In genomic region chr2:37582371-37582770, GRCh38 we compare ENCODE assay signal across 15 cellular contexts.
DNase-seq lines count a peak whose midpoint lies in the region; ATAC-seq and TF ChIP-seq lines count a peak whose summit lies in the region.
"Had no signal": no experiment of that assay in that cellular context is flagged by ENCODE, and none has a peak within 500 bp of the region (broad histone marks: within the 10 kb centered on the region; RNA-seq: fewer than 3 reads in every experiment).

No MANE protein-coding gene starts in this region.

- H3K4me3 Mint-ChIP-seq in HFFc6 = peak overlapping the region; percentile 44

- peaks cover 16% of the 10 kb centered on the region for H3K36me3 Mint-ChIP-seq in HFFc6 (ENCODE audit: low read depth)

- H3K4me1 Mint-ChIP-seq in HFFc6 (ENCODE audit: low read depth) = peaks cover 66% of the 10 kb centered on the region

- peaks cover 4% of the 10 kb centered on the region; the same call in 1 of the 2 replicates for H3K9me3 Mint-ChIP-seq in HFFc6

- no peaks in the 10 kb centered on the region for H3K36me3 ChIP-seq in brain microvascular endothelial cell (replicated peaks)
- H3K36me3 ChIP-seq: right atrium auricular region, SJCRH30 had no signal

- peak overlapping the region; percentile 96 for H3K27ac ChIP-seq in brain microvascular endothelial cell
- H3K27ac ChIP-seq: 22Rv1, right atrium auricular region, SJCRH30 had no signal

- TF ChIP-seq CTCF in HFFc6 (IDR thresholded peaks at IDR 0.05) (no peak), brain microvascular endothelial cell (IDR thresholded peaks at IDR 0.05; ENCODE audit: low read depth, low read length, missing control alignments) (no peak)

- no peak for TF ChIP-seq POLR2A in erythroblast (IDR thresholded peaks at IDR 0.05; ENCODE audit: low read length)

- intact Hi-C loops in sciatic nerve (cut with DNase I) = no loop called here

- H3K27ac Mint-ChIP-seq in HFFc6 = peak overlapping the region; percentile 39; the same call in 1 of the 2 replicates

- H3K4me3 ChIP-seq in brain microvascular endothelial cell (ENCODE audit: low read depth, low read length) = no peak overlapping the region
- H3K4me3 ChIP-seq: right atrium auricular region, SJCRH30 had no signal

- in situ Hi-C loops in brain microvascular endothelial cell (cut with HindIII; ENCODE audit: low pct_ligation_motif_present, low sequenced_read_pairs) = no loop called here

- ATAC-seq in sciatic nerve = peak; percentile 40
- no peak for ATAC-seq in HG02678 (IDR thresholded peaks at IDR 0.05; ENCODE audit: unreplicated experiment)

- H3K27me3 ChIP-seq in brain microvascular endothelial cell (replicated peaks) = no peaks in the 10 kb centered on the region
- H3K27me3 ChIP-seq: right atrium auricular region, SJCRH30 had no signal

- peak; percentile 44 for DNase-seq in NCI-H1092 treated with DMSO at 0.1 percent for 48 hours (lab: John Stamatoyannopoulos, UW)
- no peak for DNase-seq in NCI-H1092 (lab: John Stamatoyannopoulos, UW)
- DNase-seq in HFFc6 = no peak
- DNase-seq in brain microvascular endothelial cell = no peak
- DNase-seq in sciatic nerve (ENCODE audit: low spot score) = no peak
- no peak for DNase-seq in HT-29 (ENCODE audit: low spot score)
- DNase-seq in erythroblast (lab: John Stamatoyannopoulos, UW) = no peak
- DNase-seq: activated CD4-positive, CD25-positive, alpha-beta regulatory T cell; activated effector memory CD4-positive, alpha-beta T cell treated with Interleukin-2 at 50 U/mL for 16 hours; Calu3; hippocampal formation; SJCRH30 had no signal

- H3K27me3 Mint-ChIP-seq in HFFc6 (ENCODE audit: insufficient read depth) = no peaks in the 10 kb centered on the region
